Comparison of ENCODE assay signal across 13 cellular contexts in genomic region chr11:12083380-12083779, GRCh38. TPM values are rescaled to one million over a fixed set of nuclear protein-coding genes. Genes with fewer than 3 reads are reported as not detected.
DNase-seq lines count a peak whose midpoint lies in the region; ATAC-seq and TF ChIP-seq lines count a peak whose summit lies in the region.
"Had no signal": no experiment of that assay in that cellular context is flagged by ENCODE, and none has a peak within 500 bp of the region (broad histone marks: within the 10 kb centered on the region; RNA-seq: fewer than 3 reads in every experiment).

No MANE protein-coding gene starts in this region.

- H2BK15ac ChIP-seq in mesenchymal stem cell (ENCODE audit: low read depth, poor library complexity, severe bottlenecking): no peak overlapping the region

- peak overlapping the region; percentile 35 for H2AK5ac ChIP-seq in mesenchymal stem cell (ENCODE audit: low read length, severe bottlenecking)

- H3K14ac ChIP-seq in mesenchymal stem cell (ENCODE audit: low read length in 2 of 2): no peak overlapping the region

- TF ChIP-seq CTCF in HFFc6 (IDR thresholded peaks at IDR 0.05) (peak; percentile 60), GM10248 (IDR thresholded peaks at IDR 0.05; ENCODE audit: control extremely low read depth, extremely low read depth, low read depth, missing control alignments) (no peak)

- no peak overlapping the region for H2AFZ ChIP-seq in mesenchymal stem cell (ENCODE audit: low read depth, low read length)

- H3K4ac ChIP-seq in mesenchymal stem cell (ENCODE audit: low read depth in 1 of 2, low read length in 2 of 2): no peak overlapping the region

- H3K27ac ChIP-seq in mesenchymal stem cell (ENCODE audit: low read length, poor library complexity, severe bottlenecking): no peak overlapping the region
- H3K27ac ChIP-seq: upper lobe of right lung had no signal

- peak overlapping the region; percentile 100 for H3K27ac Mint-ChIP-seq in HFFc6
- no peak overlapping the region for H3K27ac Mint-ChIP-seq in activated CD8-positive, alpha-beta T cell treated with anti-CD3 and anti-CD28 coated beads, Interleukin-2, amount 10 ng/mL, durations not matched to agents 7 days and 5 days

- WGBS in mesenchymal stem cell: 94% methylated on average over 1 of the region's 1 CpG

- DNase-seq in NCI-H82 (lab: John Stamatoyannopoulos, UW): peak; percentile 23
- no peak for DNase-seq in NCI-H82 treated with DMSO at 0.1 percent for 48 hours (lab: John Stamatoyannopoulos, UW; ENCODE audit: unreplicated experiment)
- DNase-seq in HFFc6: no peak
- DNase-seq in activated CD8-positive, alpha-beta T cell treated with anti-CD3 and anti-CD28 coated beads, Interleukin-2, amount 10 ng/mL, durations not matched to agents 7 days and 5 days: peak; percentile 38
- no peak for DNase-seq in mesenchymal stem cell
- DNase-seq in GOT3 (lab: John Stamatoyannopoulos, UW): no peak
- DNase-seq in stimulated activated CD4-positive, alpha-beta T cell treated with anti-CD3 and anti-CD28 coated beads, Interleukin-2, amount 100 ng/mL, for 48 hours: no peak
- DNase-seq in GM10248 (ENCODE audit: extremely low spot score): no peak
- DNase-seq: DMS 273 treated with DMSO at 0.1 percent for 48 hours, left ventricle myocardium superior, NCI-H1694 treated with DMSO at 0.1 percent for 48 hours, T-helper 1 cell, upper lobe of right lung had no signal

- no peaks in the 10 kb centered on the region for H3K9me3 ChIP-seq in mesenchymal stem cell (ENCODE audit: control insufficient read depth, low read length)
- H3K9me3 ChIP-seq: upper lobe of right lung had no signal

- peaks cover 74% of the 10 kb centered on the region for H3K4me1 Mint-ChIP-seq in HFFc6 (ENCODE audit: low read depth)
- peaks cover 46% of the 10 kb centered on the region for H3K4me1 Mint-ChIP-seq in activated CD8-positive, alpha-beta T cell treated with anti-CD3 and anti-CD28 coated beads, Interleukin-2, amount 10 ng/mL, durations not matched to agents 7 days and 5 days (ENCODE audit: low read depth)

- no peak overlapping the region for H4K8ac ChIP-seq in mesenchymal stem cell (ENCODE audit: low read length)

- H3K23ac ChIP-seq in mesenchymal stem cell (ENCODE audit: low read length in 2 of 2): no peak overlapping the region

- H4K91ac ChIP-seq in mesenchymal stem cell (ENCODE audit: low read length): no peak overlapping the region

- H3K4me1 ChIP-seq in mesenchymal stem cell (ENCODE audit: control insufficient read depth, insufficient read depth, low read depth, low read length): peaks cover 24% of the 10 kb centered on the region

- H3K79me1 ChIP-seq in mesenchymal stem cell (replicated peaks; ENCODE audit: low read length, poor library complexity, severe bottlenecking): no peaks in the 10 kb centered on the region

- no peak overlapping the region for H3K4me3 Mint-ChIP-seq in HFFc6
- H3K4me3 Mint-ChIP-seq in activated CD8-positive, alpha-beta T cell treated with anti-CD3 and anti-CD28 coated beads, Interleukin-2, amount 10 ng/mL, durations not matched to agents 7 days and 5 days: no peak overlapping the region

- no peak overlapping the region for H2BK5ac ChIP-seq in mesenchymal stem cell (ENCODE audit: low read depth, low read length, poor library complexity, severe bottlenecking)

- H3K4me3 ChIP-seq in mesenchymal stem cell (ENCODE audit: insufficient read depth in 1 of 2, low read depth in 1 of 2, low read length in 2 of 2): no peak overlapping the region
- H3K4me3 ChIP-seq: upper lobe of right lung had no signal

- peak overlapping the region in 1 of 2 experiments; percentile 66 for H3K18ac ChIP-seq in mesenchymal stem cell (ENCODE audit: low read depth in 1 of 2, low read length in 2 of 2)

- H3K9ac ChIP-seq in mesenchymal stem cell (ENCODE audit: low read length): no peak overlapping the region

- H3K27me3 Mint-ChIP-seq in HFFc6 (ENCODE audit: insufficient read depth): peaks cover 6% of the 10 kb centered on the region
- peaks cover 12% of the 10 kb centered on the region for H3K27me3 Mint-ChIP-seq in activated CD8-positive, alpha-beta T cell treated with anti-CD3 and anti-CD28 coated beads, Interleukin-2, amount 10 ng/mL, durations not matched to agents 7 days and 5 days (ENCODE audit: low read depth)

- H3K36me3 ChIP-seq in mesenchymal stem cell (ENCODE audit: control insufficient read depth in 1 of 2, insufficient read depth in 2 of 2, low read depth in 1 of 2, low read length in 2 of 2): no peaks in the 10 kb centered on the region
- H3K36me3 ChIP-seq: upper lobe of right lung had no signal

- H3K27me3 ChIP-seq in mesenchymal stem cell (ENCODE audit: control insufficient read depth in 1 of 2, insufficient read depth in 1 of 2, low read length in 2 of 2): no peaks in the 10 kb centered on the region
- H3K27me3 ChIP-seq: upper lobe of right lung had no signal

- no peak overlapping the region for H2BK120ac ChIP-seq in mesenchymal stem cell (ENCODE audit: low read depth, low read length)

- CTCF ChIA-PET in activated CD8-positive, alpha-beta T cell treated with anti-CD3 and anti-CD28 coated beads, Interleukin-2, amount 10 ng/mL, durations not matched to agents 7 days and 5 days (lab: Charles Lee): interaction anchor here (0.6 to 1.7 kb wide), 9 partner anchors 12 to 198 kb away, joined by 3 to 5 read pairs (median 5); no protein-coding TSS in a partner anchor
- CTCF ChIA-PET in GM10248 (lab: Yijun Ruan, JAX): interaction anchor here (0.6 to 1.3 kb wide), 3 partner anchors 12 to 198 kb away, joined by 3 read pairs; no protein-coding TSS in a partner anchor

- ATAC-seq in activated CD8-positive, alpha-beta T cell treated with anti-CD3 and anti-CD28 coated beads, Interleukin-2, amount 10 ng/mL, durations not matched to agents 7 days and 5 days: no peak
- ATAC-seq: left ventricle myocardium superior, upper lobe of right lung had no signal

- peak overlapping the region in 1 of 2 experiments; percentile 71 for H2BK12ac ChIP-seq in mesenchymal stem cell (ENCODE audit: low read length in 2 of 2)

- peaks cover 23% of the 10 kb centered on the region for H3K36me3 Mint-ChIP-seq in HFFc6 (ENCODE audit: low read depth)
- H3K36me3 Mint-ChIP-seq in activated CD8-positive, alpha-beta T cell treated with anti-CD3 and anti-CD28 coated beads, Interleukin-2, amount 10 ng/mL, durations not matched to agents 7 days and 5 days (ENCODE audit: low read depth): peaks cover 2% of the 10 kb centered on the region

- H3K9me3 Mint-ChIP-seq in HFFc6: peaks cover 13% of the 10 kb centered on the region
- H3K9me3 Mint-ChIP-seq in activated CD8-positive, alpha-beta T cell treated with anti-CD3 and anti-CD28 coated beads, Interleukin-2, amount 10 ng/mL, durations not matched to agents 7 days and 5 days (ENCODE audit: insufficient read depth): no peaks in the 10 kb centered on the region

- H3K4me2 ChIP-seq in mesenchymal stem cell (ENCODE audit: low read length, poor library complexity, severe bottlenecking): no peak overlapping the region

- POLR2A ChIA-PET in activated CD8-positive, alpha-beta T cell treated with anti-CD3 and anti-CD28 coated beads, Interleukin-2, amount 10 ng/mL, durations not matched to agents 7 days and 5 days (lab: Charles Lee): interaction anchor here (1.0 kb wide), 1 partner anchor 305 kb away, joined by 3 read pairs; no protein-coding TSS in a partner anchor
- POLR2A ChIA-PET in GM10248 (lab: Yijun Ruan, JAX): no interaction called here

RNA-seq across cellular contexts. Expression of gene MICAL2, which starts 27.0 kb away (rescaled TPM):
- total RNA-seq in HFFc6 (2021; fragmentation: NEBNext Ultra II Directional; extraction: Animal tissue kit (Norgen Biotek cat#: 25700)): 100 to 1,000 TPM; 199 to 252 (median 233) TPM
- 10 to 100 TPM; 34.9 to 37.5 TPM for total RNA-seq in activated CD8-positive, alpha-beta T cell treated with anti-CD3 and anti-CD28 coated beads, Interleukin-2, amount 10 ng/mL, durations not matched to agents 7 days and 5 days
- polyA plus RNA-seq in mesenchymal stem cell (2013, experiment 1 of 2): 96.9 TPM
- 100 TPM for polyA plus RNA-seq in mesenchymal stem cell (2013, experiment 2 of 2)

Comparison
In these comparisons a context has a peak if more than half of its experiments do, and no peak if none do; other contexts are left out.
1. DNase-seq: peak in NCI-H82 (single experiment) and activated CD8-positive, alpha-beta T cell treated with anti-CD3 and anti-CD28 coated beads, Interleukin-2, amount 10 ng/mL, durations not matched to agents 7 days and 5 days (single experiment); none in NCI-H82 treated with DMSO at 0.1 percent for 48 hours (single experiment), HFFc6 (single experiment), mesenchymal stem cell (single experiment), GOT3 (single experiment), stimulated activated CD4-positive, alpha-beta T cell treated with anti-CD3 and anti-CD28 coated beads, Interleukin-2, amount 100 ng/mL, for 48 hours (0 of 2) and GM10248 (single experiment).
2. RNA of gene MICAL2, which starts 27.0 kb away (total RNA-seq): 199 to 252 TPM in HFFc6; 34.9 to 37.5 TPM in activated CD8-positive, alpha-beta T cell treated with anti-CD3 and anti-CD28 coated beads, Interleukin-2, amount 10 ng/mL, durations not matched to agents 7 days and 5 days; every median in the first group is over 4 times any median in the second.